In the genomic region with DNA sequence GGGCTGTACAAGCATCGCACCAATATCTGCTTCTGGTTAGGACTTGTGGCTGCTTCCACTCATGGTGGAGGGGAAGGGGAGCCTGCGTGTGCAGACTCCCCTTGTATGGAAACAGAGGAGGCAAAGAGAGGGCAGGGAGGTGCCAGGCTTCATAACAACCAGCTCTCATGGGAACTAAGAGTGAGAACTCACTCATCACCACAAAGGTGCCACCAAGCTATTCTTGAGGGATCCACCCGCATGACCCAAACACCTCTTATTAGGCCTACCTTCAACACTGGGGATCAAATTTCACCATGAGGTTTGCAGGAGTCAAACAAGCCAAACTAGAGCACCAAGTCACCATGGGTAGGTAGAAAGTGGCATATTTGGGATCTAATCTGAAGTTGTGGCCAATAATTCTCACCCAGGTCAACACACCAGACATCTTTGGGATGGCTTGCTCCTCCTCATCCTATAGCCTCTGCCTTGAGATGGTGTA, we compare ENCODE assay signal across 1 cellular context.
TF ChIP-seq lines count a peak whose summit lies in the region.

No MANE protein-coding gene starts in this region.

TF ChIP-seq in GM23338, 12 proteins besides CTCF, POLR2A, EP300 and RAD21 (continued from another document):
- TF ChIP-seq, protein P1, sequence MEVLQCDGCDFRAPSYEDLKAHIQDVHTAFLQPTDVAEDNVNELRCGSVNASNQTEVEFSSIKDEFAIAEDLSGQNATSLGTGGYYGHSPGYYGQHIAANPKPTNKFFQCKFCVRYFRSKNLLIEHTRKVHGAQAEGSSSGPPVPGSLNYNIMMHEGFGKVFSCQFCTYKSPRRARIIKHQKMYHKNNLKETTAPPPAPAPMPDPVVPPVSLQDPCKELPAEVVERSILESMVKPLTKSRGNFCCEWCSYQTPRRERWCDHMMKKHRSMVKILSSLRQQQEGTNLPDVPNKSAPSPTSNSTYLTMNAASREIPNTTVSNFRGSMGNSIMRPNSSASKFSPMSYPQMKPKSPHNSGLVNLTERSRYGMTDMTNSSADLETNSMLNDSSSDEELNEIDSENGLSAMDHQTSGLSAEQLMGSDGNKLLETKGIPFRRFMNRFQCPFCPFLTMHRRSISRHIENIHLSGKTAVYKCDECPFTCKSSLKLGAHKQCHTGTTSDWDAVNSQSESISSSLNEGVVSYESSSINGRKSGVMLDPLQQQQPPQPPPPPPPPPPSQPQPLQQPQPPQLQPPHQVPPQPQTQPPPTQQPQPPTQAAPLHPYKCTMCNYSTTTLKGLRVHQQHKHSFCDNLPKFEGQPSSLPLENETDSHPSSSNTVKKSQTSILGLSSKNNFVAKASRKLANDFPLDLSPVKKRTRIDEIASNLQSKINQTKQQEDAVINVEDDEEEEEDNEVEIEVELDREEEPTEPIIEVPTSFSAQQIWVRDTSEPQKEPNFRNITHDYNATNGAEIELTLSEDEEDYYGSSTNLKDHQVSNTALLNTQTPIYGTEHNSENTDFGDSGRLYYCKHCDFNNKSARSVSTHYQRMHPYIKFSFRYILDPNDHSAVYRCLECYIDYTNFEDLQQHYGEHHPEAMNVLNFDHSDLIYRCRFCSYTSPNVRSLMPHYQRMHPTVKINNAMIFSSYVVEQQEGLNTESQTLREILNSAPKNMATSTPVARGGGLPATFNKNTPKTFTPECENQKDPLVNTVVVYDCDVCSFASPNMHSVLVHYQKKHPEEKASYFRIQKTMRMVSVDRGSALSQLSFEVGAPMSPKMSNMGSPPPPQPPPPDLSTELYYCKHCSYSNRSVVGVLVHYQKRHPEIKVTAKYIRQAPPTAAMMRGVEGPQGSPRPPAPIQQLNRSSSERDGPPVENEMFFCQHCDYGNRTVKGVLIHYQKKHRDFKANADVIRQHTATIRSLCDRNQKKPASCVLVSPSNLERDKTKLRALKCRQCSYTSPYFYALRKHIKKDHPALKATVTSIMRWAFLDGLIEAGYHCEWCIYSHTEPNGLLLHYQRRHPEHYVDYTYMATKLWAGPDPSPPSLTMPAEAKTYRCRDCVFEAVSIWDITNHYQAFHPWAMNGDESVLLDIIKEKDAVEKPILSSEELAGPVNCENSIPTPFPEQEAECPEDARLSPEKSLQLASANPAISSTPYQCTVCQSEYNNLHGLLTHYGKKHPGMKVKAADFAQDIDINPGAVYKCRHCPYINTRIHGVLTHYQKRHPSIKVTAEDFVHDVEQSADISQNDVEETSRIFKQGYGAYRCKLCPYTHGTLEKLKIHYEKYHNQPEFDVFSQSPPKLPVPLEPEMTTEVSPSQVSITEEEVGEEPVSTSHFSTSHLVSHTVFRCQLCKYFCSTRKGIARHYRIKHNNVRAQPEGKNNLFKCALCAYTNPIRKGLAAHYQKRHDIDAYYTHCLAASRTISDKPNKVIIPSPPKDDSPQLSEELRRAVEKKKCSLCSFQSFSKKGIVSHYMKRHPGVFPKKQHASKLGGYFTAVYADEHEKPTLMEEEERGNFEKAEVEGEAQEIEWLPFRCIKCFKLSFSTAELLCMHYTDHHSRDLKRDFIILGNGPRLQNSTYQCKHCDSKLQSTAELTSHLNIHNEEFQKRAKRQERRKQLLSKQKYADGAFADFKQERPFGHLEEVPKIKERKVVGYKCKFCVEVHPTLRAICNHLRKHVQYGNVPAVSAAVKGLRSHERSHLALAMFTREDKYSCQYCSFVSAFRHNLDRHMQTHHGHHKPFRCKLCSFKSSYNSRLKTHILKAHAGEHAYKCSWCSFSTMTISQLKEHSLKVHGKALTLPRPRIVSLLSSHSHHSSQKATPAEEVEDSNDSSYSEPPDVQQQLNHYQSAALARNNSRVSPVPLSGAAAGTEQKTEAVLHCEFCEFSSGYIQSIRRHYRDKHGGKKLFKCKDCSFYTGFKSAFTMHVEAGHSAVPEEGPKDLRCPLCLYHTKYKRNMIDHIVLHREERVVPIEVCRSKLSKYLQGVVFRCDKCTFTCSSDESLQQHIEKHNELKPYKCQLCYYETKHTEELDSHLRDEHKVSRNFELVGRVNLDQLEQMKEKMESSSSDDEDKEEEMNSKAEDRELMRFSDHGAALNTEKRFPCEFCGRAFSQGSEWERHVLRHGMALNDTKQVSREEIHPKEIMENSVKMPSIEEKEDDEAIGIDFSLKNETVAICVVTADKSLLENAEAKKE (CRISPR knock-in tag; IDR thresholded peaks at IDR 0.05) = no peak
- TF ChIP-seq EZH2 (IDR thresholded peaks at IDR 0.05; ENCODE audit: low read depth, unreplicated experiment) = no peak
- TF ChIP-seq, protein P2, sequence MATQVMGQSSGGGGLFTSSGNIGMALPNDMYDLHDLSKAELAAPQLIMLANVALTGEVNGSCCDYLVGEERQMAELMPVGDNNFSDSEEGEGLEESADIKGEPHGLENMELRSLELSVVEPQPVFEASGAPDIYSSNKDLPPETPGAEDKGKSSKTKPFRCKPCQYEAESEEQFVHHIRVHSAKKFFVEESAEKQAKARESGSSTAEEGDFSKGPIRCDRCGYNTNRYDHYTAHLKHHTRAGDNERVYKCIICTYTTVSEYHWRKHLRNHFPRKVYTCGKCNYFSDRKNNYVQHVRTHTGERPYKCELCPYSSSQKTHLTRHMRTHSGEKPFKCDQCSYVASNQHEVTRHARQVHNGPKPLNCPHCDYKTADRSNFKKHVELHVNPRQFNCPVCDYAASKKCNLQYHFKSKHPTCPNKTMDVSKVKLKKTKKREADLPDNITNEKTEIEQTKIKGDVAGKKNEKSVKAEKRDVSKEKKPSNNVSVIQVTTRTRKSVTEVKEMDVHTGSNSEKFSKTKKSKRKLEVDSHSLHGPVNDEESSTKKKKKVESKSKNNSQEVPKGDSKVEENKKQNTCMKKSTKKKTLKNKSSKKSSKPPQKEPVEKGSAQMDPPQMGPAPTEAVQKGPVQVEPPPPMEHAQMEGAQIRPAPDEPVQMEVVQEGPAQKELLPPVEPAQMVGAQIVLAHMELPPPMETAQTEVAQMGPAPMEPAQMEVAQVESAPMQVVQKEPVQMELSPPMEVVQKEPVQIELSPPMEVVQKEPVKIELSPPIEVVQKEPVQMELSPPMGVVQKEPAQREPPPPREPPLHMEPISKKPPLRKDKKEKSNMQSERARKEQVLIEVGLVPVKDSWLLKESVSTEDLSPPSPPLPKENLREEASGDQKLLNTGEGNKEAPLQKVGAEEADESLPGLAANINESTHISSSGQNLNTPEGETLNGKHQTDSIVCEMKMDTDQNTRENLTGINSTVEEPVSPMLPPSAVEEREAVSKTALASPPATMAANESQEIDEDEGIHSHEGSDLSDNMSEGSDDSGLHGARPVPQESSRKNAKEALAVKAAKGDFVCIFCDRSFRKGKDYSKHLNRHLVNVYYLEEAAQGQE (IDR thresholded peaks at IDR 0.05; ENCODE audit: unreplicated experiment) = no peak
